ENCODE assay signal across 8 cellular contexts in genomic region chr4:186725422-186726149, GRCh38. TPM values are rescaled to one million over a fixed set of nuclear protein-coding genes. Genes with fewer than 3 reads are reported as not detected.
DNase-seq lines count a peak whose midpoint lies in the region; ATAC-seq, FAIRE-seq and TF ChIP-seq lines count a peak whose summit lies in the region.

No MANE protein-coding gene starts in this region.

- no peak for ATAC-seq in stimulated activated naive CD8-positive, alpha-beta T cell treated with anti-CD3 and anti-CD28 coated beads, Interleukin-15, Interleukin-2, amounts not matched to agents 100 U/mL and 50 U/mL, for 24 hours
- no peak for ATAC-seq in effector memory CD8-positive, alpha-beta T cell (replicated peaks)

- DNase-seq in activated T-cell treated with anti-CD3 and anti-CD28 coated beads, Interleukin-2, amount 50 U/mL, for 48 hours: peak; percentile 31 to 41
- no peak for DNase-seq in activated T-cell treated with anti-CD3 and anti-CD28 coated beads, Interleukin-2, amount 50 U/mL, for 24 hours
- DNase-seq in NCI-H526 treated with DMSO at 0.1 percent for 48 hours (lab: John Stamatoyannopoulos, UW) (peak; percentile 57), cerebellum (ENCODE audit: low spot score) (peak; percentile 86), kidney epithelial cell (ENCODE audit: low read depth) (no peak), urothelium cell line (ENCODE audit: low spot score) (no peak)
- DNase-seq in stimulated activated naive CD8-positive, alpha-beta T cell treated with anti-CD3 and anti-CD28 coated beads, Interleukin-15, Interleukin-2, amounts not matched to agents 100 U/mL and 50 U/mL, for 24 hours: peak; percentile 27
- DNase-seq in effector memory CD8-positive, alpha-beta T cell: no peak

- H3K27me3 Mint-ChIP-seq in activated T-cell treated with anti-CD3 and anti-CD28 coated beads, Interleukin-2, amount 50 U/mL, for 24 hours: peaks cover 72% of the 10 kb centered on the region
- H3K27me3 Mint-ChIP-seq in effector memory CD8-positive, alpha-beta T cell: peaks cover 36 to 51% of the 10 kb centered on the region in 2 donors

- H3K4me3 ChIP-seq in kidney epithelial cell (ENCODE audit: low read depth, low read length): peak overlapping the region; percentile 98

- H3K27ac Mint-ChIP-seq in activated T-cell treated with anti-CD3 and anti-CD28 coated beads, Interleukin-2, amount 50 U/mL, for 24 hours: no peak overlapping the region
- H3K27ac Mint-ChIP-seq in effector memory CD8-positive, alpha-beta T cell: no peak overlapping the region

- no peaks in the 10 kb centered on the region for H3K36me3 Mint-ChIP-seq in activated T-cell treated with anti-CD3 and anti-CD28 coated beads, Interleukin-2, amount 50 U/mL, for 24 hours (ENCODE audit: low read depth)
- H3K36me3 Mint-ChIP-seq in effector memory CD8-positive, alpha-beta T cell (ENCODE audit: insufficient read depth): no peaks in the 10 kb centered on the region

- no peaks in the 10 kb centered on the region for H3K27me3 ChIP-seq in kidney epithelial cell (ENCODE audit: control insufficient read depth, insufficient read depth, low read length)

- H3K9me3 Mint-ChIP-seq in activated T-cell treated with anti-CD3 and anti-CD28 coated beads, Interleukin-2, amount 50 U/mL, for 24 hours: peaks cover 5% of the 10 kb centered on the region
- peaks cover 0 to under 1% of the 10 kb centered on the region in 2 donors for H3K9me3 Mint-ChIP-seq in effector memory CD8-positive, alpha-beta T cell

- FAIRE-seq in urothelium cell line (lab: Jason Lieb, UNC): no peak

- no peak overlapping the region for H3K4me3 Mint-ChIP-seq in activated T-cell treated with anti-CD3 and anti-CD28 coated beads, Interleukin-2, amount 50 U/mL, for 24 hours
- H3K4me3 Mint-ChIP-seq in effector memory CD8-positive, alpha-beta T cell: no peak overlapping the region

- peak; percentile 95 for TF ChIP-seq CTCF in kidney epithelial cell (IDR thresholded peaks at IDR 0.05; ENCODE audit: insufficient read depth, low read length, poor library complexity, severe bottlenecking)

- H3K36me3 ChIP-seq in kidney epithelial cell (ENCODE audit: control insufficient read depth, insufficient read depth, low read length): no peaks in the 10 kb centered on the region

- H3K4me1 Mint-ChIP-seq in activated T-cell treated with anti-CD3 and anti-CD28 coated beads, Interleukin-2, amount 50 U/mL, for 24 hours (ENCODE audit: low read depth): peaks cover 21% of the 10 kb centered on the region
- H3K4me1 Mint-ChIP-seq in effector memory CD8-positive, alpha-beta T cell (ENCODE audit: low read depth in 2 of 2): no peaks in the 10 kb centered on the region

RNA-seq across cellular contexts. Expression of gene FAT1, which starts 1.9 kb away (rescaled TPM):
- total RNA-seq in cerebellum (85.3 TPM), kidney epithelial cell (344 and 359 TPM in 2 replicates)

Comparison
In these comparisons a context has a peak if more than half of its experiments do, and no peak if none do; other contexts are left out.
1. DNase-seq: peak in activated T-cell treated with anti-CD3 and anti-CD28 coated beads, Interleukin-2, amount 50 U/mL, for 48 hours (2 of 2), NCI-H526 treated with DMSO at 0.1 percent for 48 hours (single experiment), cerebellum (single experiment) and stimulated activated naive CD8-positive, alpha-beta T cell treated with anti-CD3 and anti-CD28 coated beads, Interleukin-15, Interleukin-2, amounts not matched to agents 100 U/mL and 50 U/mL, for 24 hours (single experiment); none in activated T-cell treated with anti-CD3 and anti-CD28 coated beads, Interleukin-2, amount 50 U/mL, for 24 hours (single experiment), kidney epithelial cell (single experiment), effector memory CD8-positive, alpha-beta T cell (0 of 3) and urothelium cell line (single experiment).